Comparison of ENCODE assay signal across 21 cellular contexts in the genomic region with DNA sequence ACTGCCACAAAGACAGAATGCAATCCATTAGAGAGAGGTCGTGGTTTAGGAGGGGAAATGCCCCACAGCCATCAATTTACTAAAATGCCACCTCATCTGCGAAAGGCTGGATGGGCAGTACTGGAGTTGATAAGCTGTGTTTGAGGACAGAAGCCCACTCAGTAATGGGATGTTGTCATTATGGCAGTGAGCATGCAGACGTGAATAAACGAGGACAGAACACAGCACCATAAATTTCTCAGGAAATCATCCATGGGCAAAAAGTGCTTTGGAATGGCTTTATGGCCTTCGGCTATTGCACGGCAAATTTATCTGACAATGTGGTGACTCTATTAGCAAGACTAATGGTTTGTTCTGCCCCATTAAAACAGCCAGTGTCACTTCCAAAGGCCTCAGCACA. TPM values are rescaled to one million over a fixed set of nuclear protein-coding genes. Genes with fewer than 3 reads are reported as not detected.
DNase-seq lines count a peak whose midpoint lies in the region; ATAC-seq and TF ChIP-seq lines count a peak whose summit lies in the region.
"Had no signal": no experiment of that assay in that cellular context is flagged by ENCODE, and none has a peak within 500 bp of the region (broad histone marks: within the 10 kb centered on the region; RNA-seq: fewer than 3 reads in every experiment).

No MANE protein-coding gene starts in this region.

- no peak overlapping the region for H3K9ac ChIP-seq in SK-N-SH
- H3K9ac ChIP-seq: BLaER1 treated with 17β-estradiol and CSF1 and Interleukin-3, amounts not matched to agents 10 nM and 100 nM; KMS-11 had no signal

- H3K4me2 ChIP-seq in SK-N-SH, result no peak overlapping the region
- H3K4me2 ChIP-seq: BLaER1 treated with 17β-estradiol and CSF1 and Interleukin-3, amounts not matched to agents 10 nM and 100 nM; GM23338; KMS-11 had no signal

- CTCF ChIA-PET in SK-N-SH (lab: Yijun Ruan, JAX), result interaction anchor here (1.0 to 1.5 kb wide), 3 partner anchors 10 to 71 kb away, joined by 3 to 5 read pairs (median 3); no protein-coding TSS in a partner anchor

- H3K27me3 ChIP-seq in H7 (ENCODE audit: control insufficient read depth, insufficient read depth, low read length) (peaks cover 9% of the 10 kb centered on the region), SK-N-SH (ENCODE audit: insufficient read depth) (no peaks in the 10 kb centered on the region; the same call in 1 of the 2 replicates)
- H3K27me3 ChIP-seq: BLaER1 treated with 17β-estradiol and CSF1 and Interleukin-3, amounts not matched to agents 10 nM and 100 nM had no signal

- peak in 1 of 2 experiments; percentile 84; a peak in 2 of 4 replicates for TF ChIP-seq EP300 in SK-N-SH (IDR thresholded peaks at IDR 0.05; ENCODE audit: borderline replicate concordance in 1 of 2, low read depth in 1 of 2, low read length in 1 of 2)

- peak; percentile 6 for DNase-seq in D341Med (ENCODE audit: low spot score)
- DNase-seq in H7, result peak; percentile 5
- DNase-seq in SK-N-SH, result peak; percentile 76
- DNase-seq in left kidney (ENCODE audit: low read depth, low spot score), result peak; percentile 35
- DNase-seq in activated CD4-positive, alpha-beta T cell treated with anti-CD3 and anti-CD28 coated beads, Interleukin-2, amount 50 U/mL, for 4 hours, result no peak
- DNase-seq: 8988T, Calu3, GF-D8 had no signal

- peak; percentile 32; the same call in 1 of the 2 replicates for TF ChIP-seq RAD21 in SK-N-SH (IDR thresholded peaks at IDR 0.05; ENCODE audit: low read length)

- H3K27ac ChIP-seq in SK-N-SH (ENCODE audit: low read depth in 2 of 2, low read length in 1 of 2), result peak overlapping the region in 1 of 2 experiments; percentile 91; a peak in 2 of 4 replicates
- H3K27ac ChIP-seq: BLaER1 treated with 17β-estradiol and CSF1 and Interleukin-3, amounts not matched to agents 10 nM and 100 nM; HL-60; KMS-11 had no signal

- POLR2A ChIA-PET in SK-N-SH (lab: Yijun Ruan, JAX), result no interaction called here

- no peaks in the 10 kb centered on the region for H3K79me2 ChIP-seq in SK-N-SH (ENCODE audit: insufficient read depth)

- 24% methylated on average over 6 of the region's 6 CpGs for WGBS in SK-N-SH (ENCODE audit: low lambda C conversion rate)

- TF ChIP-seq CTCF in SK-N-SH (IDR thresholded peaks at IDR 0.05), result no peak

- peaks cover 0 to 48% of the 10 kb centered on the region in 2 experiments; a peak in 2 of 4 replicates for H3K4me1 ChIP-seq in SK-N-SH (ENCODE audit: control insufficient read depth in 1 of 2, insufficient read depth in 2 of 2, low read depth in 1 of 2, low read length in 1 of 2)
- H3K4me1 ChIP-seq: BLaER1 treated with 17β-estradiol and CSF1 and Interleukin-3, amounts not matched to agents 10 nM and 100 nM had no signal

- ATAC-seq in HG03196 (IDR thresholded peaks at IDR 0.05; ENCODE audit: unreplicated experiment), result no peak
- no peak for ATAC-seq in HG02938 (IDR thresholded peaks at IDR 0.05; ENCODE audit: unreplicated experiment)
- no peak for ATAC-seq in GM18520 (IDR thresholded peaks at IDR 0.05; ENCODE audit: unreplicated experiment)
- ATAC-seq: CD8-positive, alpha-beta T cell; GM12878; GM23338; HCT116 had no signal

- H3K4me3 ChIP-seq in H7 (ENCODE audit: insufficient read depth, low read depth, low read length), result no peak overlapping the region
- no peak overlapping the region for H3K4me3 ChIP-seq in SK-N-SH (ENCODE audit: low read depth in 2 of 2, low read length in 1 of 2)
- H3K4me3 ChIP-seq: BLaER1 treated with 17β-estradiol and CSF1 and Interleukin-3, amounts not matched to agents 10 nM and 100 nM; GM12878; GM23338 had no signal

- H2AFZ ChIP-seq in SK-N-SH (ENCODE audit: low read depth), result no peak overlapping the region
- H2AFZ ChIP-seq: GM23338 had no signal

- no peaks in the 10 kb centered on the region for H4K20me1 ChIP-seq in SK-N-SH (ENCODE audit: insufficient read depth)
- H4K20me1 ChIP-seq: BLaER1 treated with 17β-estradiol and CSF1 and Interleukin-3, amounts not matched to agents 10 nM and 100 nM had no signal

- H3F3A ChIP-seq in SK-N-SH (replicated peaks; ENCODE audit: insufficient read depth), result no peaks in the 10 kb centered on the region

- H3K9me2 ChIP-seq in SK-N-SH, result no peaks in the 10 kb centered on the region

- no peaks in the 10 kb centered on the region for H3K9me3 ChIP-seq in SK-N-SH

- H3K36me3 ChIP-seq in H7 (replicated peaks; ENCODE audit: control insufficient read depth, insufficient read depth, low read length) (no peaks in the 10 kb centered on the region), SK-N-SH (replicated peaks in 1 of 2; ENCODE audit: control insufficient read depth in 1 of 2, insufficient read depth in 2 of 2, low read length in 1 of 2) (no peaks in the 10 kb centered on the region)
- H3K36me3 ChIP-seq: BLaER1 treated with 17β-estradiol and CSF1 and Interleukin-3, amounts not matched to agents 10 nM and 100 nM had no signal

TF ChIP-seq in SK-N-SH, 30 proteins besides CTCF, POLR2A, EP300 and RAD21 (continues in another document):
- TF ChIP-seq TEAD4 (IDR thresholded peaks at IDR 0.05; ENCODE audit: borderline replicate concordance, insufficient read depth) (no peak), POLR2AphosphoS5 (IDR thresholded peaks at IDR 0.05; ENCODE audit: low read depth, low read length) (no peak), FOSL2 (IDR thresholded peaks at IDR 0.05; ENCODE audit: borderline replicate concordance, low read depth) (no peak), SIN3A (IDR thresholded peaks at IDR 0.05; ENCODE audit: borderline replicate concordance, low read depth, low read length) (no peak), NRF1 (IDR thresholded peaks at IDR 0.05; ENCODE audit: low read depth, low read length) (no peak), YY1 (IDR thresholded peaks at IDR 0.05; ENCODE audit: low read depth) (no peak), GATA2 (CRISPR knock-in tag; IDR thresholded peaks at IDR 0.05) (peak; percentile 76), CHD2 (IDR thresholded peaks at IDR 0.05; ENCODE audit: low read length, partially characterized antibody) (peak; percentile 46), MXI1 (IDR thresholded peaks at IDR 0.05; ENCODE audit: low read depth, low read length) (no peak), TCF12 (IDR thresholded peaks at IDR 0.05) (no peak)
- TF ChIP-seq, protein P1, sequence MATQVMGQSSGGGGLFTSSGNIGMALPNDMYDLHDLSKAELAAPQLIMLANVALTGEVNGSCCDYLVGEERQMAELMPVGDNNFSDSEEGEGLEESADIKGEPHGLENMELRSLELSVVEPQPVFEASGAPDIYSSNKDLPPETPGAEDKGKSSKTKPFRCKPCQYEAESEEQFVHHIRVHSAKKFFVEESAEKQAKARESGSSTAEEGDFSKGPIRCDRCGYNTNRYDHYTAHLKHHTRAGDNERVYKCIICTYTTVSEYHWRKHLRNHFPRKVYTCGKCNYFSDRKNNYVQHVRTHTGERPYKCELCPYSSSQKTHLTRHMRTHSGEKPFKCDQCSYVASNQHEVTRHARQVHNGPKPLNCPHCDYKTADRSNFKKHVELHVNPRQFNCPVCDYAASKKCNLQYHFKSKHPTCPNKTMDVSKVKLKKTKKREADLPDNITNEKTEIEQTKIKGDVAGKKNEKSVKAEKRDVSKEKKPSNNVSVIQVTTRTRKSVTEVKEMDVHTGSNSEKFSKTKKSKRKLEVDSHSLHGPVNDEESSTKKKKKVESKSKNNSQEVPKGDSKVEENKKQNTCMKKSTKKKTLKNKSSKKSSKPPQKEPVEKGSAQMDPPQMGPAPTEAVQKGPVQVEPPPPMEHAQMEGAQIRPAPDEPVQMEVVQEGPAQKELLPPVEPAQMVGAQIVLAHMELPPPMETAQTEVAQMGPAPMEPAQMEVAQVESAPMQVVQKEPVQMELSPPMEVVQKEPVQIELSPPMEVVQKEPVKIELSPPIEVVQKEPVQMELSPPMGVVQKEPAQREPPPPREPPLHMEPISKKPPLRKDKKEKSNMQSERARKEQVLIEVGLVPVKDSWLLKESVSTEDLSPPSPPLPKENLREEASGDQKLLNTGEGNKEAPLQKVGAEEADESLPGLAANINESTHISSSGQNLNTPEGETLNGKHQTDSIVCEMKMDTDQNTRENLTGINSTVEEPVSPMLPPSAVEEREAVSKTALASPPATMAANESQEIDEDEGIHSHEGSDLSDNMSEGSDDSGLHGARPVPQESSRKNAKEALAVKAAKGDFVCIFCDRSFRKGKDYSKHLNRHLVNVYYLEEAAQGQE (IDR thresholded peaks at IDR 0.05; ENCODE audit: low read depth, low read length), result no peak
- TF ChIP-seq, protein P2, sequence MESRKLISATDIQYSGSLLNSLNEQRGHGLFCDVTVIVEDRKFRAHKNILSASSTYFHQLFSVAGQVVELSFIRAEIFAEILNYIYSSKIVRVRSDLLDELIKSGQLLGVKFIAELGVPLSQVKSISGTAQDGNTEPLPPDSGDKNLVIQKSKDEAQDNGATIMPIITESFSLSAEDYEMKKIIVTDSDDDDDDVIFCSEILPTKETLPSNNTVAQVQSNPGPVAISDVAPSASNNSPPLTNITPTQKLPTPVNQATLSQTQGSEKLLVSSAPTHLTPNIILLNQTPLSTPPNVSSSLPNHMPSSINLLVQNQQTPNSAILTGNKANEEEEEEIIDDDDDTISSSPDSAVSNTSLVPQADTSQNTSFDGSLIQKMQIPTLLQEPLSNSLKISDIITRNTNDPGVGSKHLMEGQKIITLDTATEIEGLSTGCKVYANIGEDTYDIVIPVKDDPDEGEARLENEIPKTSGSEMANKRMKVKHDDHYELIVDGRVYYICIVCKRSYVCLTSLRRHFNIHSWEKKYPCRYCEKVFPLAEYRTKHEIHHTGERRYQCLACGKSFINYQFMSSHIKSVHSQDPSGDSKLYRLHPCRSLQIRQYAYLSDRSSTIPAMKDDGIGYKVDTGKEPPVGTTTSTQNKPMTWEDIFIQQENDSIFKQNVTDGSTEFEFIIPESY (IDR thresholded peaks at IDR 0.05; ENCODE audit: borderline replicate concordance, low read depth), result no peak
- TF ChIP-seq, protein P3, sequence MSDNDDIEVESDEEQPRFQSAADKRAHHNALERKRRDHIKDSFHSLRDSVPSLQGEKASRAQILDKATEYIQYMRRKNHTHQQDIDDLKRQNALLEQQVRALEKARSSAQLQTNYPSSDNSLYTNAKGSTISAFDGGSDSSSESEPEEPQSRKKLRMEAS (IDR thresholded peaks at IDR 0.05; ENCODE audit: low read depth), result no peak

RNA-seq across cellular contexts. Expression of a gene that starts 15.9 kb away (rescaled TPM):
- total RNA-seq in H7 (2014; rRNA removed; shearing (Covaris generic)), result not detected in 2 replicates
- 0.03 TPM in 1 of 2 replicates, not detected in the other for polyA plus RNA-seq in SK-N-SH (2012; rRNA removed)
- polyA plus RNA-seq in SK-N-SH (2012; cell fraction: cytosol; rRNA removed), result not detected in 2 replicates
- polyA plus RNA-seq in SK-N-SH (2012; cell fraction: nucleus; rRNA removed), result not detected in 2 replicates
- total RNA-seq: A673; Calu3; CD8-positive, alpha-beta T cell; GM12878; GM23338; HT1080 had no signal
- polyA plus RNA-seq: AG04450, GM12878, GM23338 had no signal

RNA-seq across cellular contexts. Expression of a gene that starts 49.8 kb away (rescaled TPM):
- total RNA-seq in H7 (2014; rRNA removed; shearing (Covaris generic)), result not detected in 2 replicates
- polyA plus RNA-seq in SK-N-SH (2012; rRNA removed), result 0.08 TPM in 1 of 2 replicates, not detected in the other
- polyA plus RNA-seq in SK-N-SH (2012; cell fraction: cytosol; rRNA removed), result not detected in 2 replicates
- polyA plus RNA-seq in SK-N-SH (2012; cell fraction: nucleus; rRNA removed), result 0.08 TPM in 1 of 2 replicates, not detected in the other
- total RNA-seq: Calu3; CD8-positive, alpha-beta T cell; GM12878; GM23338; HT1080 had no signal
- polyA plus RNA-seq: AG04450, GM12878, GM23338 had no signal

RNA-seq across cellular contexts. Expression of a gene that starts 53.5 kb away (rescaled TPM):
- not detected in 2 replicates for total RNA-seq in H7 (2014; rRNA removed; shearing (Covaris generic))
- polyA plus RNA-seq in SK-N-SH (2012; rRNA removed), result 1.7 TPM in 2 replicates
- 0.84 and 1.6 TPM in 2 replicates for polyA plus RNA-seq in SK-N-SH (2012; cell fraction: cytosol; rRNA removed)
- polyA plus RNA-seq in SK-N-SH (2012; cell fraction: nucleus; rRNA removed), result 1.1 and 1.4 TPM in 2 replicates
- total RNA-seq: Calu3; CD8-positive, alpha-beta T cell; GM12878; GM23338; HT1080 had no signal
- polyA plus RNA-seq: AG04450, GM12878 had no signal

Comparison
In these comparisons a context has a peak if more than half of its experiments do, and no peak if none do; other contexts are left out.
1. DNase-seq: peak in D341Med (single experiment), H7 (single experiment), SK-N-SH (single experiment) and left kidney (single experiment); none in activated CD4-positive, alpha-beta T cell treated with anti-CD3 and anti-CD28 coated beads, Interleukin-2, amount 50 U/mL, for 4 hours (0 of 2).